In genomic region chr6:3506195-3506594, GRCh38 we compare ENCODE assay signal across 1 cellular context.
TF ChIP-seq lines count a peak whose summit lies in the region.

No MANE protein-coding gene starts in this region.

TF ChIP-seq in K562, 482 proteins besides CTCF, POLR2A, EP300 and RAD21:
- 0 out of 2 replicates have a peak, but pooled peaks have one; percentile 35 for TF ChIP-seq ZNF512 (tag; IDR thresholded peaks at IDR 0.05)
- TF ChIP-seq MCM3 (IDR thresholded peaks at IDR 0.05): no peak
- no peak for TF ChIP-seq SREBF2 (CRISPR knock-in tag; IDR thresholded peaks at IDR 0.05)
- no peak for TF ChIP-seq ZNF232 (CRISPR knock-in tag; IDR thresholded peaks at IDR 0.05)
TF ChIP-seq in K562: peak in this region for 1.
